In genomic region chr2:178008636-178009289, GRCh38 we compare ENCODE assay signal across 8 cellular contexts.
DNase-seq lines count a peak whose midpoint lies in the region; ATAC-seq, FAIRE-seq and TF ChIP-seq lines count a peak whose summit lies in the region.

No MANE protein-coding gene starts in this region.

- H3K4me3 ChIP-seq in adrenal gland: no peak overlapping the region

- no peak overlapping the region for H3K27ac ChIP-seq in adrenal gland

- H3K27me3 ChIP-seq in adrenal gland: no peaks in the 10 kb centered on the region

- no peak for TF ChIP-seq POLR2A in adrenal gland (IDR thresholded peaks at IDR 0.05)
- no peak for TF ChIP-seq POLR2A in H54 (IDR thresholded peaks at IDR 0.05; ENCODE audit: low read depth, low read length)

- H3K4me1 ChIP-seq in adrenal gland (replicated peaks in 1 of 2): no peaks in the 10 kb centered on the region

- WGBS in adrenal gland, 4 donors: 51 to 60% (median 56%) methylated on average over 5 of the region's 5 CpGs

- no peaks in the 10 kb centered on the region for H3K36me3 ChIP-seq in adrenal gland (replicated peaks in 1 of 2)

- ATAC-seq in left colon: peak; percentile 97

- no peaks in the 10 kb centered on the region for H3K9me3 ChIP-seq in adrenal gland (replicated peaks in 1 of 3)

- TF ChIP-seq CTCF in adrenal gland (IDR thresholded peaks at IDR 0.05): no peak

- FAIRE-seq in H54 (lab: Jason Lieb, UNC): no peak

- intact Hi-C loops in adrenal gland (cut with DNase I) (no loop called here), left colon (cut with DNase I, micrococcal nuclease) (no loop called here)

- peak; percentile 92 for DNase-seq in DMS 273 treated with DMSO at 0.1 percent for 48 hours (lab: John Stamatoyannopoulos, UW)
- DNase-seq in NCI-H2029 (lab: John Stamatoyannopoulos, UW): peak; percentile 93
- peak in 6 of 7 donors; percentile 18 to 56 (median 24) for DNase-seq in adrenal gland
- DNase-seq in left colon: peak; percentile 39 to 67
- DNase-seq in activated CD4-positive, alpha-beta T cell treated with anti-CD3 and anti-CD28 coated beads for 1 hour: no peak
- no peak for DNase-seq in H54 (ENCODE audit: insufficient read length, low spot score)
- DNase-seq in ecto neural progenitor cell (ENCODE audit: low spot score): no peak
- no peak for DNase-seq in UCSD-AML1 (lab: John Stamatoyannopoulos, UW; ENCODE audit: unreplicated experiment)

Comparison
In these comparisons a context has a peak if more than half of its experiments do, and no peak if none do; other contexts are left out.
1. DNase-seq: peak in DMS 273 treated with DMSO at 0.1 percent for 48 hours (single experiment), NCI-H2029 (single experiment), adrenal gland (6 of 7) and left colon (2 of 2); none in activated CD4-positive, alpha-beta T cell treated with anti-CD3 and anti-CD28 coated beads for 1 hour (single experiment), H54 (single experiment), ecto neural progenitor cell (single experiment) and UCSD-AML1 (single experiment).